In genomic region chr12:19183121-19183838, GRCh38 we compare ENCODE assay signal across 12 cellular contexts. TPM values are rescaled to one million over a fixed set of nuclear protein-coding genes. Genes with fewer than 3 reads are reported as not detected.
DNase-seq lines count a peak whose midpoint lies in the region; ATAC-seq and TF ChIP-seq lines count a peak whose summit lies in the region.
"Had no signal": no experiment of that assay in that cellular context is flagged by ENCODE, and none has a peak within 500 bp of the region (broad histone marks: within the 10 kb centered on the region; RNA-seq: fewer than 3 reads in every experiment).

No MANE protein-coding gene starts in this region.

- intact Hi-C loops in Right ventricle myocardium superior (cut with DNase I), result loop anchor here (10.0 kb wide), 1 partner anchor 318 kb away; no protein-coding TSS in a partner anchor
- intact Hi-C loops in Right ventricle myocardium inferior (cut with DNase I), result no loop called here
- intact Hi-C loops in heart right ventricle (cut with DNase I), result loop anchor here in 9 of 10 donors (5.0 to 10.0 kb wide), 12 partner anchors 51 to 928 kb away; no protein-coding TSS in a partner anchor
- intact Hi-C loops in sciatic nerve (cut with DNase I), result loop anchor here (10.0 kb wide), 1 partner anchor 928 kb away; no protein-coding TSS in a partner anchor
- intact Hi-C loops in adrenal gland (cut with DNase I), result no loop called here

- H3K36me3 ChIP-seq in heart right ventricle, result no peaks in the 10 kb centered on the region
- H3K36me3 ChIP-seq in adrenal gland (replicated peaks in 1 of 2), result no peaks in the 10 kb centered on the region
- H3K36me3 ChIP-seq: sigmoid colon had no signal

- H3K4me1 ChIP-seq in heart right ventricle (peaks cover 2 to 66% (median 31%) of the 10 kb centered on the region in 9 donors), adrenal gland (replicated peaks in 1 of 2) (peaks cover 14 to 30% of the 10 kb centered on the region in 2 donors)

- no peak overlapping the region for H3K4me3 ChIP-seq in WI38 (ENCODE audit: low read depth, low read length)
- no peak overlapping the region for H3K4me3 ChIP-seq in heart right ventricle
- no peak overlapping the region for H3K4me3 ChIP-seq in adrenal gland
- H3K4me3 ChIP-seq: sigmoid colon had no signal

- H3K27me3 ChIP-seq in heart right ventricle (no peaks in the 10 kb centered on the region), adrenal gland (no peaks in the 10 kb centered on the region)
- H3K27me3 ChIP-seq: sigmoid colon had no signal

- no peak for TF ChIP-seq POLR2A in adrenal gland (IDR thresholded peaks at IDR 0.05)

- DNase-seq in Right ventricle myocardium superior, result no peak
- no peak for DNase-seq in Right ventricle myocardium inferior (ENCODE audit: missing footprints)
- DNase-seq in heart right ventricle, result no peak
- no peak for DNase-seq in sciatic nerve (ENCODE audit: low spot score)
- no peak for DNase-seq in activated CD8-positive, alpha-beta memory T cell treated with anti-CD3 and anti-CD28 coated beads, Interleukin-2, amount 50 U/mL, for 4 hours
- DNase-seq in adrenal gland, result no peak
- DNase-seq: hippocampal formation, NCI-H2029 treated with DMSO at 0.1 percent for 48 hours, sigmoid colon had no signal

- peak; percentile 51 for ATAC-seq in Right ventricle myocardium superior (ENCODE audit: poor library complexity)
- ATAC-seq in Right ventricle myocardium inferior, result no peak
- ATAC-seq in heart right ventricle, result peak in 4 of 8 donors; percentile 23 to 61 (median 42)
- ATAC-seq in sciatic nerve, result no peak
- no peak for ATAC-seq in HG02884 (IDR thresholded peaks at IDR 0.05; ENCODE audit: unreplicated experiment)
- ATAC-seq: activated naive CD4-positive, alpha-beta T cell treated with anti-CD3 and anti-CD28 coated beads, Interleukin-2, amount 50 U/mL, for 72 hours had no signal

- TF ChIP-seq CTCF in WI38 (IDR thresholded peaks at IDR 0.05; ENCODE audit: low read depth, low read length) (0 out of 2 replicates have a peak, but pooled peaks have one; percentile 22), heart right ventricle (IDR thresholded peaks at IDR 0.05) (peak in 3 of 9 donors; percentile 30 to 37 (median 37)), adrenal gland (IDR thresholded peaks at IDR 0.05) (peak in 2 of 6 experiments; percentile 8 to 19)

- H3K9me3 ChIP-seq in heart right ventricle (no peaks in the 10 kb centered on the region), adrenal gland (replicated peaks in 1 of 3) (no peaks in the 10 kb centered on the region)
- H3K9me3 ChIP-seq: sigmoid colon had no signal

- H3K27ac ChIP-seq in heart right ventricle, result peak overlapping the region in 8 of 10 donors; percentile 5 to 57 (median 42)
- H3K27ac ChIP-seq in adrenal gland, result no peak overlapping the region
- H3K27ac ChIP-seq: sigmoid colon had no signal

- WGBS in heart right ventricle, 2 donors, result 78% methylated on average over 5 of the region's 5 CpGs
- WGBS in adrenal gland, 4 donors, result 94 to 98% (median 96%) methylated on average over 5 of the region's 5 CpGs

RNA-seq across cellular contexts. Expression of gene PLEKHA5, which starts 53.7 kb away (rescaled TPM):
- 55.5 TPM for total RNA-seq in Right ventricle myocardium superior
- total RNA-seq in Right ventricle myocardium inferior, result 52.6 TPM
- total RNA-seq in heart right ventricle, result 10 to 100 TPM; 38.8 to 77.1 (median 65.7) TPM
- polyA plus RNA-seq in heart right ventricle, result 10 to 100 TPM; 11.8 to 58.8 TPM
- total RNA-seq in sciatic nerve, result 44.1 TPM
- 100 to 1,000 TPM in 4 of 8 donors, 10 to 100 TPM in 4; 26.1 to 165 (median 99.3) TPM for total RNA-seq in adrenal gland
- polyA plus RNA-seq in adrenal gland, result 10 to 100 TPM; 32.4 to 60.5 (median 47.5) TPM

Comparison
In these comparisons a context has a peak if more than half of its experiments do, and no peak if none do; other contexts are left out.
1. intact Hi-C loops: an anchor here in Right ventricle myocardium superior (10.0 kb wide), heart right ventricle (5.0 to 10.0 kb wide) and sciatic nerve (10.0 kb wide); none called in Right ventricle myocardium inferior and adrenal gland.
2. H3K27ac ChIP-seq: peak in heart right ventricle (8 of 10); none in adrenal gland (0 of 5).